In genomic region chr10:3886191-3886590, GRCh38 we compare ENCODE assay signal across 8 cellular contexts.
DNase-seq lines count a peak whose midpoint lies in the region; ATAC-seq, FAIRE-seq and TF ChIP-seq lines count a peak whose summit lies in the region.

No MANE protein-coding gene starts in this region.

- TF ChIP-seq RAD21 in HepG2 (CRISPR knock-in tag; IDR thresholded peaks at IDR 0.05): no peak

- in situ Hi-C loops in HepG2 (cut with HindIII; ENCODE audit: extremely low pct_ligation_motif_present, low pct_unique_long_range_greater_than_20kb): loop anchor here (5.0 kb wide), 1 partner anchor 104 kb away; no protein-coding TSS in a partner anchor

- intact Hi-C loops in HepG2 (cut with micrococcal nuclease; ENCODE audit: unreplicated experiment): loop anchor here (2.0 to 5.0 kb wide), 2 partner anchors 33 to 74 kb away; no protein-coding TSS in a partner anchor
- intact Hi-C loops in activated naive CD4-positive, alpha-beta T cell treated with anti-CD3 and anti-CD28 coated beads for 36 hours (cut with micrococcal nuclease): no loop called here
- intact Hi-C loops in naive thymus-derived CD4-positive, alpha-beta T cell (cut with micrococcal nuclease): no loop called here

- H3K9me3 Mint-ChIP-seq in chondrocyte (ENCODE audit: low read depth): no peaks in the 10 kb centered on the region
- H3K9me3 Mint-ChIP-seq in stimulated activated memory B cell treated with anti-CD40 and anti-IgM and Interleukin-4, amounts not matched to agents 10 μg/mL and 1 μg/mL and 100 μg/mL, for 72 hours: no peaks in the 10 kb centered on the region
- H3K9me3 Mint-ChIP-seq in activated naive CD4-positive, alpha-beta T cell treated with anti-CD3 and anti-CD28 coated beads for 36 hours: no peaks in the 10 kb centered on the region
- peaks cover 0 to 7% (median 0%) of the 10 kb centered on the region in 11 donors for H3K9me3 Mint-ChIP-seq in naive thymus-derived CD4-positive, alpha-beta T cell

- H3K27me3 Mint-ChIP-seq in chondrocyte (ENCODE audit: low read depth): no peaks in the 10 kb centered on the region
- H3K27me3 Mint-ChIP-seq in stimulated activated memory B cell treated with anti-CD40 and anti-IgM and Interleukin-4, amounts not matched to agents 10 μg/mL and 1 μg/mL and 100 μg/mL, for 72 hours: no peaks in the 10 kb centered on the region
- H3K27me3 Mint-ChIP-seq in activated naive CD4-positive, alpha-beta T cell treated with anti-CD3 and anti-CD28 coated beads for 36 hours (ENCODE audit: low read depth): peaks cover 5% of the 10 kb centered on the region
- H3K27me3 Mint-ChIP-seq in naive thymus-derived CD4-positive, alpha-beta T cell: peaks cover 0 to 5% (median 0%) of the 10 kb centered on the region in 5 donors

- no peak overlapping the region for H3K4me3 ChIP-seq in HUES6 (ENCODE audit: low read depth, low read length)
- H3K4me3 ChIP-seq in HepG2 (replicated peaks in 1 of 3; ENCODE audit: insufficient read depth in 1 of 3, low read depth in 2 of 3, low read length in 3 of 3): no peak overlapping the region
- no peak overlapping the region for H3K4me3 ChIP-seq in naive thymus-derived CD4-positive, alpha-beta T cell (ENCODE audit: low read length)

- ATAC-seq in HepG2: no peak
- no peak for ATAC-seq in stimulated activated memory B cell treated with anti-CD40 and anti-IgM and Interleukin-4, amounts not matched to agents 10 μg/mL and 1 μg/mL and 100 μg/mL, for 72 hours
- ATAC-seq in naive thymus-derived CD4-positive, alpha-beta T cell: no peak

- POLR2A ChIA-PET in HepG2 (lab: Yijun Ruan, JAX): interaction anchor here (2.8 to 7.0 kb wide), 3 partner anchors 34 to 102 kb away, joined by 23 to 116 read pairs (median 52); partner anchors contain the start of gene KLF6
- POLR2A ChIA-PET in naive thymus-derived CD4-positive, alpha-beta T cell (lab: Charles Lee): no interaction called here

- H3K27ac ChIP-seq in HUES6 (ENCODE audit: low read depth, low read length) (0 out of 2 replicates have a peak overlapping the region, but pooled peaks have one; percentile 25), HepG2 (ENCODE audit: extremely low read length, insufficient read depth, low read length) (peak overlapping the region; percentile 78)
- H3K27ac ChIP-seq in naive thymus-derived CD4-positive, alpha-beta T cell (ENCODE audit: low read depth, low read length): no peak overlapping the region

- H3K27ac Mint-ChIP-seq in chondrocyte (ENCODE audit: unreplicated experiment): peak overlapping the region; percentile 98
- peak overlapping the region; percentile 88 for H3K27ac Mint-ChIP-seq in stimulated activated memory B cell treated with anti-CD40 and anti-IgM and Interleukin-4, amounts not matched to agents 10 μg/mL and 1 μg/mL and 100 μg/mL, for 72 hours
- no peak overlapping the region for H3K27ac Mint-ChIP-seq in activated naive CD4-positive, alpha-beta T cell treated with anti-CD3 and anti-CD28 coated beads for 36 hours
- H3K27ac Mint-ChIP-seq in naive thymus-derived CD4-positive, alpha-beta T cell: no peak overlapping the region

- peak overlapping the region; percentile 53 for H3K4me3 Mint-ChIP-seq in chondrocyte (ENCODE audit: unreplicated experiment)
- no peak overlapping the region for H3K4me3 Mint-ChIP-seq in stimulated activated memory B cell treated with anti-CD40 and anti-IgM and Interleukin-4, amounts not matched to agents 10 μg/mL and 1 μg/mL and 100 μg/mL, for 72 hours
- no peak overlapping the region for H3K4me3 Mint-ChIP-seq in activated naive CD4-positive, alpha-beta T cell treated with anti-CD3 and anti-CD28 coated beads for 36 hours
- H3K4me3 Mint-ChIP-seq in naive thymus-derived CD4-positive, alpha-beta T cell: no peak overlapping the region

- CTCF ChIA-PET in HepG2 (lab: Yijun Ruan, JAX; ENCODE audit: low intra/inter-chr PET ratio, low total read pairs): no interaction called here
- CTCF ChIA-PET in activated naive CD4-positive, alpha-beta T cell treated with anti-CD3 and anti-CD28 coated beads for 36 hours (lab: Charles Lee): no interaction called here
- CTCF ChIA-PET in naive thymus-derived CD4-positive, alpha-beta T cell (lab: Charles Lee): no interaction called here

- FAIRE-seq in HepG2 (lab: Jason Lieb, UNC): no peak

- H3K79me2 ChIP-seq in HepG2 (ENCODE audit: insufficient read depth, low read length): no peaks in the 10 kb centered on the region

- no peaks in the 10 kb centered on the region for H3K36me3 ChIP-seq in HUES6 (ENCODE audit: control insufficient read depth, insufficient read depth, low read length)
- H3K36me3 ChIP-seq in HepG2 (replicated peaks in 1 of 2; ENCODE audit: control insufficient read depth in 1 of 2, insufficient read depth in 2 of 2, low read length in 2 of 2): no peaks in the 10 kb centered on the region
- no peaks in the 10 kb centered on the region for H3K36me3 ChIP-seq in naive thymus-derived CD4-positive, alpha-beta T cell (ENCODE audit: control insufficient read depth in 2 of 3, insufficient read depth in 3 of 3, low read length in 3 of 3)

- H3K4me1 ChIP-seq in HUES6 (ENCODE audit: control insufficient read depth, insufficient read depth, low read length) (peaks cover 35% of the 10 kb centered on the region), HepG2 (ENCODE audit: insufficient read depth, low read length) (peaks cover 61% of the 10 kb centered on the region)
- H3K4me1 ChIP-seq in naive thymus-derived CD4-positive, alpha-beta T cell (ENCODE audit: control insufficient read depth in 2 of 2, insufficient read depth in 2 of 2, low read length in 2 of 2): peaks cover 0 to 17% of the 10 kb centered on the region in 2 donors

- no peaks in the 10 kb centered on the region for H3K36me3 Mint-ChIP-seq in chondrocyte (ENCODE audit: low read depth)
- H3K36me3 Mint-ChIP-seq in stimulated activated memory B cell treated with anti-CD40 and anti-IgM and Interleukin-4, amounts not matched to agents 10 μg/mL and 1 μg/mL and 100 μg/mL, for 72 hours: peaks cover 7% of the 10 kb centered on the region
- no peaks in the 10 kb centered on the region for H3K36me3 Mint-ChIP-seq in activated naive CD4-positive, alpha-beta T cell treated with anti-CD3 and anti-CD28 coated beads for 36 hours (ENCODE audit: low read depth)
- H3K36me3 Mint-ChIP-seq in naive thymus-derived CD4-positive, alpha-beta T cell: peaks cover 0 to 9% (median 0%) of the 10 kb centered on the region in 5 donors

- TF ChIP-seq POLR2A in HepG2 (IDR thresholded peaks at IDR 0.05; ENCODE audit: insufficient read depth in 1 of 2, low read depth in 2 of 2, low read length in 2 of 2): no peak

- H3K9me3 ChIP-seq in HUES6 (ENCODE audit: control insufficient read depth, insufficient read depth, low read depth, low read length) (peaks cover 2% of the 10 kb centered on the region; the same call in 1 of the 2 replicates), HepG2 (ENCODE audit: low read length) (no peaks in the 10 kb centered on the region)
- no peaks in the 10 kb centered on the region for H3K9me3 ChIP-seq in naive thymus-derived CD4-positive, alpha-beta T cell (ENCODE audit: control insufficient read depth in 2 of 3, low read length in 3 of 3)

- peak overlapping the region; percentile 60 for H3K4me2 ChIP-seq in HepG2 (ENCODE audit: low read depth, low read length)

- TSS peak; percentile 91 for BruUV-seq in HepG2 (replicated peaks; lab: Mats Ljungman, UMichigan)

- H2AFZ ChIP-seq in HepG2 (ENCODE audit: low read length): no peak overlapping the region

- H3K4me1 Mint-ChIP-seq in chondrocyte (ENCODE audit: low read depth): peaks cover 58% of the 10 kb centered on the region
- H3K4me1 Mint-ChIP-seq in stimulated activated memory B cell treated with anti-CD40 and anti-IgM and Interleukin-4, amounts not matched to agents 10 μg/mL and 1 μg/mL and 100 μg/mL, for 72 hours: peaks cover 39% of the 10 kb centered on the region
- peaks cover 8% of the 10 kb centered on the region for H3K4me1 Mint-ChIP-seq in activated naive CD4-positive, alpha-beta T cell treated with anti-CD3 and anti-CD28 coated beads for 36 hours (ENCODE audit: low read depth)
- H3K4me1 Mint-ChIP-seq in naive thymus-derived CD4-positive, alpha-beta T cell: peaks cover 0 to 33% (median 0%) of the 10 kb centered on the region in 7 donors

- H4K20me1 ChIP-seq in HepG2 (ENCODE audit: insufficient read depth, low read length): no peaks in the 10 kb centered on the region

- no peak for DNase-seq in chondrocyte (ENCODE audit: low spot score)
- no peak for DNase-seq in HepG2 (ENCODE audit: low spot score)
- DNase-seq in activated naive CD4-positive, alpha-beta T cell treated with anti-CD3 and anti-CD28 coated beads for 36 hours: no peak
- DNase-seq in putamen (ENCODE audit: low spot score): no peak
- no peak for DNase-seq in naive thymus-derived CD4-positive, alpha-beta T cell
- DNase-seq in middle frontal gyrus (ENCODE audit: extremely low spot score, low spot score): no peak

- H3K27me3 ChIP-seq in HUES6 (ENCODE audit: control insufficient read depth, insufficient read depth, low read length) (no peaks in the 10 kb centered on the region), HepG2 (ENCODE audit: control insufficient read depth in 1 of 2, insufficient read depth in 2 of 2, low read length in 2 of 2) (no peaks in the 10 kb centered on the region)
- no peaks in the 10 kb centered on the region for H3K27me3 ChIP-seq in naive thymus-derived CD4-positive, alpha-beta T cell (ENCODE audit: control insufficient read depth in 2 of 2, insufficient read depth in 2 of 2, low read length in 2 of 2)

- no peak for TF ChIP-seq CTCF in chondrocyte (IDR thresholded peaks at IDR 0.05)
- no peak for TF ChIP-seq CTCF in HepG2 (CRISPR knock-in tag; IDR thresholded peaks at IDR 0.05)

- TF ChIP-seq EP300 in HepG2 (IDR thresholded peaks at IDR 0.05; ENCODE audit: low read depth in 2 of 2, low read length in 2 of 2): no peak
- no peak for TF ChIP-seq EP300 in HepG2 (CRISPR knock-in tag; IDR thresholded peaks at IDR 0.05; ENCODE audit: borderline replicate concordance)

- no peak overlapping the region for H3K9ac ChIP-seq in HUES6 (ENCODE audit: low read length)
- H3K9ac ChIP-seq in HepG2 (ENCODE audit: insufficient read depth, low read depth, low read length): peak overlapping the region; percentile 78; the same call in 1 of the 2 replicates

- 74% methylated on average over 14 of the region's 14 CpGs for WGBS in HepG2 (ENCODE audit: low lambda C conversion rate)

Comparison
In these comparisons a context has a peak if more than half of its experiments do, and no peak if none do; other contexts are left out.
1. H3K27ac Mint-ChIP-seq: peak in chondrocyte (single experiment) and stimulated activated memory B cell treated with anti-CD40 and anti-IgM and Interleukin-4, amounts not matched to agents 10 μg/mL and 1 μg/mL and 100 μg/mL, for 72 hours (single experiment); none in activated naive CD4-positive, alpha-beta T cell treated with anti-CD3 and anti-CD28 coated beads for 36 hours (single experiment) and naive thymus-derived CD4-positive, alpha-beta T cell (0 of 9).